27 cellular contexts compared by ENCODE assay signal in the genomic region with DNA sequence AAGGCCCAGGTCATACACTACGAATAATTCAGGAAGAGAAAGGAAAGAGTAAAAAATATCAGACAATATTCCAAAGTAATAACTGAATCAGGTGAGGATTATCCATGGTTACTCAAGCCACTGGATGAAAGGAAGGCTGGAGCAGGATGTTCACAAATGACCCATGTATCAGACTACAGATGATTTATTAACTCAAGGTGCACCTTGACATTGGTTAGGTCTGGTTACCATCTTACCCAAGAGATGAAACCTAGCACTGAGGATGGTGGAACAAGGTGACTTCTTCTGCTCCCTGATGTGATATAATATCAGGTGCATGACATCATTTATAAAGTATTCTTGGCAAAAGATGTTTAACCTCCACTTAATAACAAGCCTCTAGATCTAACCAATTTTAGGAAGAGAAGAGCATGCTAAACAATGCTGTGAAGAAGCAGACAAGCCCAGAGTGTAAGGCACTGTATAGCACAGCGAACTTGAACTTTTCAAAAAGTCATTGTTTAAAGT.
DNase-seq lines count a peak whose midpoint lies in the region; ATAC-seq and FAIRE-seq lines count a peak whose summit lies in the region.
"Had no signal": no experiment of that assay in that cellular context is flagged by ENCODE, and none has a peak within 500 bp of the region (broad histone marks: within the 10 kb centered on the region; RNA-seq: fewer than 3 reads in every experiment).

No MANE protein-coding gene starts in this region.

- H3K4me3 Mint-ChIP-seq in activated CD4-positive, alpha-beta T cell treated with anti-CD3 and anti-CD28 coated beads for 36 hours: no peak overlapping the region
- no peak overlapping the region for H3K4me3 Mint-ChIP-seq in stimulated activated naive CD8-positive, alpha-beta T cell treated with anti-CD3 and anti-CD28 coated beads, Interleukin-15, Interleukin-2, amounts not matched to agents 100 ng/mL and 50 ng/mL, for 24 hours
- H3K4me3 Mint-ChIP-seq in stimulated activated naive CD8-positive, alpha-beta T cell treated with anti-CD3 and anti-CD28 coated beads, Interleukin-15, amount 100 ng/mL, for 72 hours: no peak overlapping the region
- H3K4me3 Mint-ChIP-seq in immature natural killer cell: no peak overlapping the region
- H3K4me3 Mint-ChIP-seq: dendritic cell treated with granulocyte-macrophage colony-stimulating factor and Interleukin-4, amounts not matched to agents 40 ng/mL and 50 ng/mL, for 4 days; endodermal cell; type B pancreatic cell had no signal

- H3K36me3 Mint-ChIP-seq in activated CD4-positive, alpha-beta T cell treated with anti-CD3 and anti-CD28 coated beads for 36 hours (ENCODE audit: low read depth): peaks cover 51% of the 10 kb centered on the region
- H3K36me3 Mint-ChIP-seq in stimulated activated naive CD8-positive, alpha-beta T cell treated with anti-CD3 and anti-CD28 coated beads, Interleukin-15, Interleukin-2, amounts not matched to agents 100 ng/mL and 50 ng/mL, for 24 hours (ENCODE audit: low read depth): peaks cover 68% of the 10 kb centered on the region
- H3K36me3 Mint-ChIP-seq in immature natural killer cell: peaks cover 6 to 11% (median 10%) of the 10 kb centered on the region in 3 donors

- ATAC-seq in activated CD4-positive, alpha-beta T cell treated with anti-CD3 and anti-CD28 coated beads for 36 hours: no peak
- ATAC-seq in stimulated activated naive CD8-positive, alpha-beta T cell treated with anti-CD3 and anti-CD28 coated beads, Interleukin-15, amount 100 ng/mL, for 72 hours: no peak
- ATAC-seq: body of pancreas, left ventricle myocardium superior had no signal

- no peak for DNase-seq in activated CD4-positive, alpha-beta T cell treated with anti-CD3 and anti-CD28 coated beads for 36 hours
- DNase-seq in activated CD4-positive, alpha-beta T cell treated with anti-CD3 and anti-CD28 coated beads for 4 hours: no peak
- DNase-seq in stimulated activated naive CD8-positive, alpha-beta T cell treated with anti-CD3 and anti-CD28 coated beads, Interleukin-15, amount 100 ng/mL, for 72 hours: no peak
- DNase-seq in immature natural killer cell (no peak), NCI-H2196 treated with DMSO at 0.1 percent for 48 hours (lab: John Stamatoyannopoulos, UW; ENCODE audit: unreplicated experiment) (no peak), nucleus accumbens (lab: John Stamatoyannopoulos, UW) (no peak), urothelium cell line (ENCODE audit: low spot score) (no peak)
- DNase-seq: activated CD4-positive, alpha-beta T cell treated with anti-CD3 and anti-CD28 coated beads for 48 hours; activated effector memory CD4-positive, alpha-beta T cell treated with Interleukin-2 at 50 U/mL for 16 hours; body of pancreas; DMS79 treated with DMSO at 0.1 percent for 48 hours; endodermal cell; GF-D8; IMR-90; left ventricle myocardium superior; NCI-H146; NCI-H446; occipital lobe; psoas muscle; SHP77 treated with DMSO at 0.1 percent for 48 hours; stimulated activated CD4-positive, alpha-beta T cell treated with anti-CD3 and anti-CD28 coated beads, Interleukin-4, amount 100 ng/mL, for 4 hours; substantia nigra had no signal

- H3K9me3 Mint-ChIP-seq in activated CD4-positive, alpha-beta T cell treated with anti-CD3 and anti-CD28 coated beads for 36 hours (ENCODE audit: low read depth): peaks cover 8% of the 10 kb centered on the region
- H3K9me3 Mint-ChIP-seq in stimulated activated naive CD8-positive, alpha-beta T cell treated with anti-CD3 and anti-CD28 coated beads, Interleukin-15, Interleukin-2, amounts not matched to agents 100 ng/mL and 50 ng/mL, for 24 hours: no peaks in the 10 kb centered on the region
- no peaks in the 10 kb centered on the region for H3K9me3 Mint-ChIP-seq in stimulated activated naive CD8-positive, alpha-beta T cell treated with anti-CD3 and anti-CD28 coated beads, Interleukin-15, amount 100 ng/mL, for 72 hours
- no peaks in the 10 kb centered on the region for H3K9me3 Mint-ChIP-seq in immature natural killer cell
- H3K9me3 Mint-ChIP-seq: dendritic cell treated with granulocyte-macrophage colony-stimulating factor and Interleukin-4, amounts not matched to agents 40 ng/mL and 50 ng/mL, for 4 days; endodermal cell; type B pancreatic cell had no signal

- intact Hi-C loops in activated CD4-positive, alpha-beta T cell treated with anti-CD3 and anti-CD28 coated beads for 36 hours (cut with DNase I, micrococcal nuclease): no loop called here

- peak overlapping the region; percentile 68 for H3K27ac Mint-ChIP-seq in activated CD4-positive, alpha-beta T cell treated with anti-CD3 and anti-CD28 coated beads for 36 hours
- H3K27ac Mint-ChIP-seq in stimulated activated naive CD8-positive, alpha-beta T cell treated with anti-CD3 and anti-CD28 coated beads, Interleukin-15, Interleukin-2, amounts not matched to agents 100 ng/mL and 50 ng/mL, for 24 hours: peak overlapping the region; percentile 100
- H3K27ac Mint-ChIP-seq in stimulated activated naive CD8-positive, alpha-beta T cell treated with anti-CD3 and anti-CD28 coated beads, Interleukin-15, amount 100 ng/mL, for 72 hours: peak overlapping the region in 1 of 2 donors; percentile 14
- H3K27ac Mint-ChIP-seq in immature natural killer cell: peak overlapping the region; percentile 81 to 100 (median 100)
- H3K27ac Mint-ChIP-seq: dendritic cell treated with granulocyte-macrophage colony-stimulating factor and Interleukin-4, amounts not matched to agents 40 ng/mL and 50 ng/mL, for 4 days; type B pancreatic cell had no signal

- peaks cover 92% of the 10 kb centered on the region for H3K4me1 Mint-ChIP-seq in activated CD4-positive, alpha-beta T cell treated with anti-CD3 and anti-CD28 coated beads for 36 hours
- peaks cover 91% of the 10 kb centered on the region for H3K4me1 Mint-ChIP-seq in stimulated activated naive CD8-positive, alpha-beta T cell treated with anti-CD3 and anti-CD28 coated beads, Interleukin-15, Interleukin-2, amounts not matched to agents 100 ng/mL and 50 ng/mL, for 24 hours (ENCODE audit: low read depth)
- peaks cover 90% of the 10 kb centered on the region for H3K4me1 Mint-ChIP-seq in stimulated activated naive CD8-positive, alpha-beta T cell treated with anti-CD3 and anti-CD28 coated beads, Interleukin-15, amount 100 ng/mL, for 72 hours
- H3K4me1 Mint-ChIP-seq in immature natural killer cell: peaks cover 91 to 97% of the 10 kb centered on the region in 2 donors

- CTCF ChIA-PET in activated CD4-positive, alpha-beta T cell treated with anti-CD3 and anti-CD28 coated beads for 36 hours (lab: Charles Lee): no interaction called here

- POLR2A ChIA-PET in activated CD4-positive, alpha-beta T cell treated with anti-CD3 and anti-CD28 coated beads for 36 hours (lab: Charles Lee): no interaction called here

- no peaks in the 10 kb centered on the region for H3K27me3 Mint-ChIP-seq in activated CD4-positive, alpha-beta T cell treated with anti-CD3 and anti-CD28 coated beads for 36 hours
- no peaks in the 10 kb centered on the region for H3K27me3 Mint-ChIP-seq in stimulated activated naive CD8-positive, alpha-beta T cell treated with anti-CD3 and anti-CD28 coated beads, Interleukin-15, Interleukin-2, amounts not matched to agents 100 ng/mL and 50 ng/mL, for 24 hours
- no peaks in the 10 kb centered on the region for H3K27me3 Mint-ChIP-seq in stimulated activated naive CD8-positive, alpha-beta T cell treated with anti-CD3 and anti-CD28 coated beads, Interleukin-15, amount 100 ng/mL, for 72 hours
- peaks cover 4 to 11% (median 9%) of the 10 kb centered on the region in 3 donors for H3K27me3 Mint-ChIP-seq in immature natural killer cell (ENCODE audit: low read depth in 3 of 3)
- H3K27me3 Mint-ChIP-seq: dendritic cell treated with granulocyte-macrophage colony-stimulating factor and Interleukin-4, amounts not matched to agents 40 ng/mL and 50 ng/mL, for 4 days; type B pancreatic cell had no signal

- FAIRE-seq in urothelium cell line (lab: Jason Lieb, UNC): no peak
- FAIRE-seq: islet of Langerhans, RCC 7860 had no signal
